14 cellular contexts compared by ENCODE assay signal in genomic region chr18:37006742-37007141, GRCh38.
DNase-seq lines count a peak whose midpoint lies in the region; ATAC-seq, FAIRE-seq and TF ChIP-seq lines count a peak whose summit lies in the region.
"Had no signal": no experiment of that assay in that cellular context is flagged by ENCODE, and none has a peak within 500 bp of the region (broad histone marks: within the 10 kb centered on the region; RNA-seq: fewer than 3 reads in every experiment).

No MANE protein-coding gene starts in this region.

- H3K27me3 ChIP-seq in bronchial epithelial cell (ENCODE audit: control insufficient read depth, insufficient read depth, low read length): no peaks in the 10 kb centered on the region
- H3K27me3 ChIP-seq in dorsolateral prefrontal cortex: no peaks in the 10 kb centered on the region
- H3K27me3 ChIP-seq: heart left ventricle, testis had no signal

- H3K36me3 ChIP-seq in bronchial epithelial cell (ENCODE audit: control insufficient read depth, insufficient read depth, low read length): no peaks in the 10 kb centered on the region
- H3K36me3 ChIP-seq: heart left ventricle had no signal

- peak; percentile 86 for ATAC-seq in GM18519 (IDR thresholded peaks at IDR 0.05; ENCODE audit: low FRiP score, unreplicated experiment)
- peak; percentile 52 for ATAC-seq in GM21367 (IDR thresholded peaks at IDR 0.05; ENCODE audit: unreplicated experiment)
- ATAC-seq in HG02973 (IDR thresholded peaks at IDR 0.05; ENCODE audit: unreplicated experiment): peak; percentile 82
- ATAC-seq: heart left ventricle had no signal

- no peak overlapping the region for H3K27ac ChIP-seq in dorsolateral prefrontal cortex
- H3K27ac ChIP-seq: heart left ventricle, HL-60, testis had no signal

- intact Hi-C loops in dorsolateral prefrontal cortex (cut with DNase I): no loop called here

- DNase-seq in bronchial epithelial cell (ENCODE audit: low read depth): peak; percentile 45
- DNase-seq in stimulated activated naive CD4-positive, alpha-beta T cell treated with Interleukin-2 at 50 U/mL for 16 hours (lab: John Stamatoyannopoulos, UW): no peak
- no peak for DNase-seq in SW480 (ENCODE audit: low spot score)
- DNase-seq in dorsolateral prefrontal cortex: no peak
- DNase-seq in NCI-H1417 treated with DMSO at 0.1 percent for 48 hours (lab: John Stamatoyannopoulos, UW): no peak
- DNase-seq: activated effector memory CD4-positive, alpha-beta T cell treated with anti-CD3 and anti-CD28 coated beads, Interleukin-2, amount 50 U/mL, for 16 hours; CD4-positive, alpha-beta T cell; heart left ventricle; NCI-H2107; testis had no signal

- FAIRE-seq in bronchial epithelial cell (lab: Jason Lieb, UNC): no peak

- TF ChIP-seq CTCF in bronchial epithelial cell (IDR thresholded peaks at IDR 0.05; ENCODE audit: insufficient read depth, low read length, severe bottlenecking): no peak
- TF ChIP-seq CTCF in dorsolateral prefrontal cortex (IDR thresholded peaks at IDR 0.05 in 54 of 56, conservative IDR thresholded peaks at IDR 0.05 in 2 of 56; ENCODE audit: low read depth in 1 of 56, partially characterized antibody in 56 of 56): no peak

- H3K4me3 ChIP-seq in bronchial epithelial cell (ENCODE audit: low read depth, low read length) (no peak overlapping the region), dorsolateral prefrontal cortex (no peak overlapping the region)
- H3K4me3 ChIP-seq: heart left ventricle, testis had no signal
